In the genomic region with DNA sequence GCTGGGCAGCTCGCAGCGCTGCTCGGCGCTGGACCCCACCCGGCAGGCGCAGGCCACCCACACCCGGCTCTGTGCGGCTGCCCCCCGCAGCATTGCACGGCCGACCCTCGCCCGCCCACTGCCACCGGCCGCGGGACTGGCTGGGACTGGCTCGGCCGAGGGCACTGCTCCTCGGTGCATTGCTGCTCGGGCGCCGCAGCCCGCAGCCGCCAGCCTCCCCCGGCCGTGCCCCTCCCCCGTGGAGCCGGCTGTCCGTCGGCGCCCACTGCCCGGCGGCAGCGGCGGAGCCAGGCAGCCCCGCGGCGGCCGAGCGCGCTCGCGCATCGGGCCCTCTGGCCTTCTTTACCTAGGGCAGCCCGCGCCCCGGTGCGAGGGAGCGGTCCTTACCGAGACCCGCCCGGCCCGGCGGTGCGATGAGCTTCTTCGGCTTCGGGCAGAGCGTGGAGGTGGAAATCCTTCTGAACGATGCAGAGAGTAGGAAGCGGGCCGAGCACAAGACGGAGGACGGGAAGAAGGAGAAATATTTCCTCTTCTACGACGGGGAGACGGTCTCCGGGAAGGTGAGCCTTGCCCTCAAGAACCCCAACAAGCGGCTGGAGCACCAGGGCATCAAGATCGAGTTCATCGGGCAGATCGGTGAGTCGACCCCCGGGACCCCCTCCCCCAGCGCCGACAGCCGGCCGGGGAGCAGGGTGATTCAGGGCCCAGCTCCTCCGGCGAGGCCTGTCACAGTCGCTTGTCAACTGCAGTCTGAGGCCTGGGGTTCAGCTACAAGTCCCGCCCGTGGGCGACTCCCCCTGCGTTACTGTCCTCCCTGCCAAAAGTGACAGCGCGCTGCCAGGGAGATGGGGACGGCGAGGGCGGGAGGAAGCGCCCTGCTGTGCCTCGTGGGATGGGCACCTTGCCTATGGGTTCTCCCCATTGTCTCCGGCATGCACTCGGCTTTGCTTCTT, we compare ENCODE assay signal across 8 cellular contexts. TPM values are rescaled to one million over a fixed set of nuclear protein-coding genes. Genes with fewer than 3 reads are reported as not detected.
DNase-seq lines count a peak whose midpoint lies in the region; ATAC-seq and TF ChIP-seq lines count a peak whose summit lies in the region.

No MANE protein-coding gene starts in this region.

- peak overlapping the region; percentile 95 for H3K4me3 Mint-ChIP-seq in activated CD8-positive, alpha-beta T cell treated with anti-CD3 and anti-CD28 coated beads for 36 hours

- no peak for TF ChIP-seq CTCF in activated CD8-positive, alpha-beta T cell treated with anti-CD3 and anti-CD28 coated beads for 36 hours (IDR thresholded peaks at IDR 0.05)

- H3K27me3 Mint-ChIP-seq in activated CD8-positive, alpha-beta T cell treated with anti-CD3 and anti-CD28 coated beads for 36 hours, result no peaks in the 10 kb centered on the region

- CTCF ChIA-PET in activated CD8-positive, alpha-beta T cell treated with anti-CD3 and anti-CD28 coated beads for 36 hours (lab: Charles Lee), result interaction anchor here (0.7 to 3.6 kb wide), 9 partner anchors 9 to 297 kb away, joined by 3 to 18 read pairs (median 5); a partner anchor contains a TSS

- H3K27ac Mint-ChIP-seq in activated CD8-positive, alpha-beta T cell treated with anti-CD3 and anti-CD28 coated beads for 36 hours, result peak overlapping the region; percentile 89

- H3K36me3 ChIP-seq in effector memory CD4-positive, alpha-beta T cell (ENCODE audit: control insufficient read depth, insufficient read depth, low read length), result no peaks in the 10 kb centered on the region
- peaks cover 10% of the 10 kb centered on the region for H3K36me3 ChIP-seq in mesodermal cell (ENCODE audit: control insufficient read depth, insufficient read depth, low read length)

- POLR2A ChIA-PET in activated CD8-positive, alpha-beta T cell treated with anti-CD3 and anti-CD28 coated beads for 36 hours (lab: Charles Lee), result interaction anchor here (0.6 to 5.3 kb wide), 19 partner anchors 10 to 269 kb away, joined by 3 to 28 read pairs (median 4); a partner anchor contains a TSS

- no peaks in the 10 kb centered on the region for H3K27me3 ChIP-seq in effector memory CD4-positive, alpha-beta T cell (replicated peaks; ENCODE audit: control insufficient read depth, insufficient read depth, low read length, poor library complexity, severe bottlenecking)

- H3K9me3 ChIP-seq in effector memory CD4-positive, alpha-beta T cell (ENCODE audit: control insufficient read depth, low read length), result no peaks in the 10 kb centered on the region
- H3K9me3 ChIP-seq in mesodermal cell (ENCODE audit: control insufficient read depth, low read length), result no peaks in the 10 kb centered on the region

- intact Hi-C loops in activated CD8-positive, alpha-beta T cell treated with anti-CD3 and anti-CD28 coated beads for 36 hours (cut with micrococcal nuclease), result loop anchor here (10.0 kb wide), 1 partner anchor 280 kb away; no protein-coding TSS in a partner anchor

- WGBS in mesodermal cell (ENCODE audit: insufficient coverage in 2 of 2), 2 experiments, result 1% methylated on average over 58 to 82 of the region's 93 CpGs

- H3K27ac ChIP-seq in effector memory CD4-positive, alpha-beta T cell (ENCODE audit: insufficient read depth, low read length, poor library complexity, severe bottlenecking), result peak overlapping the region; percentile 92
- peak overlapping the region; percentile 29 for H3K27ac ChIP-seq in mesodermal cell (ENCODE audit: low read depth, low read length, severe bottlenecking)

- peaks cover 39% of the 10 kb centered on the region for H3K4me1 ChIP-seq in effector memory CD4-positive, alpha-beta T cell (ENCODE audit: control insufficient read depth, insufficient read depth, low read length, poor library complexity, severe bottlenecking)
- H3K4me1 ChIP-seq in mesodermal cell (ENCODE audit: control insufficient read depth, insufficient read depth, low read length, poor library complexity, severe bottlenecking), result peaks cover 16% of the 10 kb centered on the region

- ATAC-seq in HG02981 (IDR thresholded peaks at IDR 0.05; ENCODE audit: unreplicated experiment), result peak; percentile 23
- ATAC-seq in activated CD8-positive, alpha-beta T cell treated with anti-CD3 and anti-CD28 coated beads for 36 hours, result peak; percentile 43

- peak; percentile 16 to 51 for DNase-seq in NCI-H524 (lab: John Stamatoyannopoulos, UW)
- DNase-seq in NCI-H524 treated with DMSO at 0.1 percent for 48 hours (lab: John Stamatoyannopoulos, UW), result no peak
- DNase-seq in NCI-H345 treated with DMSO at 0.1 percent for 48 hours (lab: John Stamatoyannopoulos, UW; ENCODE audit: unreplicated experiment), result peak; percentile 42
- DNase-seq in activated CD8-positive, alpha-beta T cell treated with anti-CD3 and anti-CD28 coated beads for 36 hours, result peak; percentile 86
- peak in 2 of 3 donors; percentile 30 to 41 for DNase-seq in effector memory CD4-positive, alpha-beta T cell
- peak; percentile 51 to 62 for DNase-seq in stimulated activated CD8-positive, alpha-beta memory T cell treated with anti-CD3 and anti-CD28 coated beads, Interleukin-15, amount 100 ng/mL, for 48 hours (ENCODE audit: low read depth in 2 of 2)

- peaks cover 65% of the 10 kb centered on the region for H3K4me1 Mint-ChIP-seq in activated CD8-positive, alpha-beta T cell treated with anti-CD3 and anti-CD28 coated beads for 36 hours (ENCODE audit: low read depth)

- no peaks in the 10 kb centered on the region for H3K9me3 Mint-ChIP-seq in activated CD8-positive, alpha-beta T cell treated with anti-CD3 and anti-CD28 coated beads for 36 hours

- peaks cover 26% of the 10 kb centered on the region for H3K36me3 Mint-ChIP-seq in activated CD8-positive, alpha-beta T cell treated with anti-CD3 and anti-CD28 coated beads for 36 hours (ENCODE audit: low read depth)

- peak overlapping the region; percentile 79 for H3K4me3 ChIP-seq in effector memory CD4-positive, alpha-beta T cell (ENCODE audit: insufficient read depth, low read depth, low read length, poor library complexity, severe bottlenecking)
- peak overlapping the region; percentile 82 for H3K4me3 ChIP-seq in mesodermal cell (ENCODE audit: extremely low read depth, insufficient read depth, low read length, poor library complexity, severe bottlenecking)

RNA-seq across cellular contexts. Expression of a gene that starts 0.5 kb away (rescaled TPM):
- 10 to 100 TPM; 35.6 TPM for total RNA-seq in activated CD8-positive, alpha-beta T cell treated with anti-CD3 and anti-CD28 coated beads for 36 hours
- 46.0 TPM for polyA plus RNA-seq in mesodermal cell (2013, experiment 1 of 2)
- 40.2 TPM for polyA plus RNA-seq in mesodermal cell (2013, experiment 2 of 2)

RNA-seq across cellular contexts. Expression of a gene that starts 1.2 kb away (rescaled TPM):
- total RNA-seq in activated CD8-positive, alpha-beta T cell treated with anti-CD3 and anti-CD28 coated beads for 36 hours, result 100 to 1,000 TPM in 1 of 2 experiments, 10 to 100 TPM in 1; 98.4 to 102 TPM
- polyA plus RNA-seq in mesodermal cell (2013, experiment 1 of 2), result 33.5 TPM
- 26.8 TPM for polyA plus RNA-seq in mesodermal cell (2013, experiment 2 of 2)

RNA-seq across cellular contexts. Expression of a gene that starts 28.2 kb away (rescaled TPM):
- total RNA-seq in activated CD8-positive, alpha-beta T cell treated with anti-CD3 and anti-CD28 coated beads for 36 hours, result 10 to 100 TPM; 70.1 to 75.3 TPM
- polyA plus RNA-seq in mesodermal cell (2013, experiment 1 of 2), result 74.9 TPM
- 71.5 TPM for polyA plus RNA-seq in mesodermal cell (2013, experiment 2 of 2)

RNA-seq across cellular contexts. Expression of a gene that starts 28.4 kb away (rescaled TPM):
- total RNA-seq in activated CD8-positive, alpha-beta T cell treated with anti-CD3 and anti-CD28 coated beads for 36 hours, result 10 to 100 TPM; 13.1 to 13.8 TPM
- 20.6 TPM for polyA plus RNA-seq in mesodermal cell (2013, experiment 1 of 2)
- polyA plus RNA-seq in mesodermal cell (2013, experiment 2 of 2), result 16.9 TPM

RNA-seq across cellular contexts. Expression of a gene that starts 51.2 kb away (rescaled TPM):
- total RNA-seq in activated CD8-positive, alpha-beta T cell treated with anti-CD3 and anti-CD28 coated beads for 36 hours, result 10 to 100 TPM; 11.2 to 11.9 TPM
- 0.18 TPM for polyA plus RNA-seq in mesodermal cell (2013, experiment 1 of 2)
- polyA plus RNA-seq in mesodermal cell (2013, experiment 2 of 2), result 0.15 TPM
